2 cellular contexts compared by ENCODE assay signal in the genomic region with DNA sequence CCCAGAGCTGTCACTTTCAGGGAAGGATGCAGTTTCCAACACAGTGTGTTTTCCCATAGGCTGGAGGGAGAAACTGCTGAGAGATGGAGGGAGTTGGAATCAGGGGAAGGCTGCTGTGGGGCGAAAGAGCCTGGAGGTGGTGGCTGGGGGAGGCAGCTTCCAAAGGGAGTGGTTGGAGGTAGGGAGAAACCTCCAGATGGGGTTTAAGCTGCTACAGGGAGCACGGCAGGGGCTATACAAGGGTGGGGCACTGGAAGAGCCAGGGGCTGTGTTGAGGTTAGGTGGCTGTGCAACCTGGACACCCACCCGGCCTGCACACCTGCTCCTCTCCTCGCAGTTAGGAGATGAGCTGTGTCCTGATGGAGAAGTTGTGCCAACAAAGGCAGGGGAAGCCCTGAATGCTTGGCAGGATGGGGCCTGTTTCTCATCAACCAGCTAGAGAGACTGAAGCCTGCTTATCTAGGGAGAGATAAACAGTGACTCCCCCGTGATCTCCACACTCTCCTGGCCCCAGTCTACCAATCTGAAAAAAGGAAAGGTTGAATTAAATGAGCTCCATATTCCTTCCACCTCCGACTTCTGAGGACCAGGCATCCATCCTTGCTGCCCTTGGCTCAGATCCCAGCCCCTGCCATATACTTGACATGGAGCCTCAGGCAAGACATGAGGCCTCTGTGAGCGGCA.
A peak's percentile ranks its signal among the peaks of the same experiment; 100 is the strongest.
TF ChIP-seq lines count a peak whose summit lies in the region.

No MANE protein-coding gene starts in this region.

TF ChIP-seq in K562, 482 proteins besides CTCF, POLR2A, EP300 and RAD21 (continues in another document):
- TF ChIP-seq DPF2 (IDR thresholded peaks at IDR 0.05), result 0 out of 2 replicates have a peak, but pooled peaks have one; percentile 31
- no peak for TF ChIP-seq ELF2 (CRISPR knock-in tag; IDR thresholded peaks at IDR 0.05)
- TF ChIP-seq, protein P1, sequence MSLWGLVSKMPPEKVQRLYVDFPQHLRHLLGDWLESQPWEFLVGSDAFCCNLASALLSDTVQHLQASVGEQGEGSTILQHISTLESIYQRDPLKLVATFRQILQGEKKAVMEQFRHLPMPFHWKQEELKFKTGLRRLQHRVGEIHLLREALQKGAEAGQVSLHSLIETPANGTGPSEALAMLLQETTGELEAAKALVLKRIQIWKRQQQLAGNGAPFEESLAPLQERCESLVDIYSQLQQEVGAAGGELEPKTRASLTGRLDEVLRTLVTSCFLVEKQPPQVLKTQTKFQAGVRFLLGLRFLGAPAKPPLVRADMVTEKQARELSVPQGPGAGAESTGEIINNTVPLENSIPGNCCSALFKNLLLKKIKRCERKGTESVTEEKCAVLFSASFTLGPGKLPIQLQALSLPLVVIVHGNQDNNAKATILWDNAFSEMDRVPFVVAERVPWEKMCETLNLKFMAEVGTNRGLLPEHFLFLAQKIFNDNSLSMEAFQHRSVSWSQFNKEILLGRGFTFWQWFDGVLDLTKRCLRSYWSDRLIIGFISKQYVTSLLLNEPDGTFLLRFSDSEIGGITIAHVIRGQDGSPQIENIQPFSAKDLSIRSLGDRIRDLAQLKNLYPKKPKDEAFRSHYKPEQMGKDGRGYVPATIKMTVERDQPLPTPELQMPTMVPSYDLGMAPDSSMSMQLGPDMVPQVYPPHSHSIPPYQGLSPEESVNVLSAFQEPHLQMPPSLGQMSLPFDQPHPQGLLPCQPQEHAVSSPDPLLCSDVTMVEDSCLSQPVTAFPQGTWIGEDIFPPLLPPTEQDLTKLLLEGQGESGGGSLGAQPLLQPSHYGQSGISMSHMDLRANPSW (CRISPR knock-in tag; IDR thresholded peaks at IDR 0.05), result no peak
- TF ChIP-seq, protein P2, sequence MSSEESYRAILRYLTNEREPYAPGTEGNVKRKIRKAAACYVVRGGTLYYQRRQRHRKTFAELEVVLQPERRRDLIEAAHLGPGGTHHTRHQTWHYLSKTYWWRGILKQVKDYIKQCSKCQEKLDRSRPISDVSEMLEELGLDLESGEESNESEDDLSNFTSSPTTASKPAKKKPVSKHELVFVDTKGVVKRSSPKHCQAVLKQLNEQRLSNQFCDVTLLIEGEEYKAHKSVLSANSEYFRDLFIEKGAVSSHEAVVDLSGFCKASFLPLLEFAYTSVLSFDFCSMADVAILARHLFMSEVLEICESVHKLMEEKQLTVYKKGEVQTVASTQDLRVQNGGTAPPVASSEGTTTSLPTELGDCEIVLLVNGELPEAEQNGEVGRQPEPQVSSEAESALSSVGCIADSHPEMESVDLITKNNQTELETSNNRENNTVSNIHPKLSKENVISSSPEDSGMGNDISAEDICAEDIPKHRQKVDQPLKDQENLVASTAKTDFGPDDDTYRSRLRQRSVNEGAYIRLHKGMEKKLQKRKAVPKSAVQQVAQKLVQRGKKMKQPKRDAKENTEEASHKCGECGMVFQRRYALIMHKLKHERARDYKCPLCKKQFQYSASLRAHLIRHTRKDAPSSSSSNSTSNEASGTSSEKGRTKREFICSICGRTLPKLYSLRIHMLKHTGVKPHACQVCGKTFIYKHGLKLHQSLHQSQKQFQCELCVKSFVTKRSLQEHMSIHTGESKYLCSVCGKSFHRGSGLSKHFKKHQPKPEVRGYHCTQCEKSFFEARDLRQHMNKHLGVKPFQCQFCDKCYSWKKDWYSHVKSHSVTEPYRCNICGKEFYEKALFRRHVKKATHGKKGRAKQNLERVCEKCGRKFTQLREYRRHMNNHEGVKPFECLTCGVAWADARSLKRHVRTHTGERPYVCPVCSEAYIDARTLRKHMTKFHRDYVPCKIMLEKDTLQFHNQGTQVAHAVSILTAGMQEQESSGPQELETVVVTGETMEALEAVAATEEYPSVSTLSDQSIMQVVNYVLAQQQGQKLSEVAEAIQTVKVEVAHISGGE (CRISPR knock-in tag; IDR thresholded peaks at IDR 0.05), result no peak
- TF ChIP-seq, protein P3, sequence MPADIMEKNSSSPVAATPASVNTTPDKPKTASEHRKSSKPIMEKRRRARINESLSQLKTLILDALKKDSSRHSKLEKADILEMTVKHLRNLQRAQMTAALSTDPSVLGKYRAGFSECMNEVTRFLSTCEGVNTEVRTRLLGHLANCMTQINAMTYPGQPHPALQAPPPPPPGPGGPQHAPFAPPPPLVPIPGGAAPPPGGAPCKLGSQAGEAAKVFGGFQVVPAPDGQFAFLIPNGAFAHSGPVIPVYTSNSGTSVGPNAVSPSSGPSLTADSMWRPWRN (IDR thresholded peaks at IDR 0.05; ENCODE audit: low read depth), result no peak
- TF ChIP-seq PPARD (CRISPR knock-in tag; IDR thresholded peaks at IDR 0.05), result no peak
- no peak for TF ChIP-seq ZNF274 (IDR thresholded peaks at IDR 0.05; ENCODE audit: borderline replicate concordance, low read depth, low read length)
- TF ChIP-seq NEUROD1 (IDR thresholded peaks at IDR 0.05; ENCODE audit: borderline replicate concordance, low read depth, low read length, partially characterized antibody), result no peak
- TF ChIP-seq SMARCA5 (IDR thresholded peaks at IDR 0.05), result no peak
- no peak for TF ChIP-seq FOSL1 (tag; conservative IDR thresholded peaks at IDR 0.05)
- TF ChIP-seq FIP1L1 (IDR thresholded peaks at IDR 0.05; ENCODE audit: low read depth, low read length, poor library complexity, severe bottlenecking), result no peak
- TF ChIP-seq, protein P4, sequence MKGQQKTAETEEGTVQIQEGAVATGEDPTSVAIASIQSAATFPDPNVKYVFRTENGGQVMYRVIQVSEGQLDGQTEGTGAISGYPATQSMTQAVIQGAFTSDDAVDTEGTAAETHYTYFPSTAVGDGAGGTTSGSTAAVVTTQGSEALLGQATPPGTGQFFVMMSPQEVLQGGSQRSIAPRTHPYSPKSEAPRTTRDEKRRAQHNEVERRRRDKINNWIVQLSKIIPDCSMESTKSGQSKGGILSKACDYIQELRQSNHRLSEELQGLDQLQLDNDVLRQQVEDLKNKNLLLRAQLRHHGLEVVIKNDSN (CRISPR knock-in tag; IDR thresholded peaks at IDR 0.05), result no peak
- no peak for TF ChIP-seq DMBX1 (CRISPR knock-in tag; IDR thresholded peaks at IDR 0.05; ENCODE audit: borderline replicate concordance)
- 0 out of 2 replicates have a peak, but pooled peaks have one; percentile 26 for TF ChIP-seq FOXJ2 (tag; IDR thresholded peaks at IDR 0.05)
- TF ChIP-seq NCOA2 (IDR thresholded peaks at IDR 0.05; ENCODE audit: partially characterized antibody in 2 of 2), result no peak
- no peak for TF ChIP-seq SOX6 (IDR thresholded peaks at IDR 0.05)
- TF ChIP-seq, protein P5, sequence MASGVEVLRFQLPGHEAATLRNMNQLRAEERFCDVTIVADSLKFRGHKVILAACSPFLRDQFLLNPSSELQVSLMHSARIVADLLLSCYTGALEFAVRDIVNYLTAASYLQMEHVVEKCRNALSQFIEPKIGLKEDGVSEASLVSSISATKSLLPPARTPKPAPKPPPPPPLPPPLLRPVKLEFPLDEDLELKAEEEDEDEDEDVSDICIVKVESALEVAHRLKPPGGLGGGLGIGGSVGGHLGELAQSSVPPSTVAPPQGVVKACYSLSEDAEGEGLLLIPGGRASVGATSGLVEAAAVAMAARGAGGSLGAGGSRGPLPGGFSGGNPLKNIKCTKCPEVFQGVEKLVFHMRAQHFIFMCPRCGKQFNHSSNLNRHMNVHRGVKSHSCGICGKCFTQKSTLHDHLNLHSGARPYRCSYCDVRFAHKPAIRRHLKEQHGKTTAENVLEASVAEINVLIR (CRISPR knock-in tag; IDR thresholded peaks at IDR 0.05), result no peak
- no peak for TF ChIP-seq IFI16 (CRISPR knock-in tag; IDR thresholded peaks at IDR 0.05)

TF ChIP-seq in WTC11, 78 proteins besides CTCF, POLR2A, EP300 and RAD21:
- TF ChIP-seq CREB1 (CRISPR knock-in tag; IDR thresholded peaks at IDR 0.05) (no peak), CREM (CRISPR knock-in tag; IDR thresholded peaks at IDR 0.05) (no peak), ZNF416 (CRISPR knock-in tag; IDR thresholded peaks at IDR 0.05) (no peak), E2F4 (CRISPR knock-in tag; IDR thresholded peaks at IDR 0.05; ENCODE audit: borderline replicate concordance, low read depth) (no peak), ZNF512 (CRISPR knock-in tag; IDR thresholded peaks at IDR 0.05; ENCODE audit: borderline replicate concordance) (no peak), FOXJ3 (CRISPR knock-in tag; IDR thresholded peaks at IDR 0.05; ENCODE audit: borderline replicate concordance) (no peak)
- TF ChIP-seq, protein P6, sequence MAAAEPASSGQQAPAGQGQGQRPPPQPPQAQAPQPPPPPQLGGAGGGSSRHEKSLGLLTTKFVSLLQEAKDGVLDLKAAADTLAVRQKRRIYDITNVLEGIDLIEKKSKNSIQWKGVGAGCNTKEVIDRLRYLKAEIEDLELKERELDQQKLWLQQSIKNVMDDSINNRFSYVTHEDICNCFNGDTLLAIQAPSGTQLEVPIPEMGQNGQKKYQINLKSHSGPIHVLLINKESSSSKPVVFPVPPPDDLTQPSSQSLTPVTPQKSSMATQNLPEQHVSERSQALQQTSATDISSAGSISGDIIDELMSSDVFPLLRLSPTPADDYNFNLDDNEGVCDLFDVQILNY (CRISPR knock-in tag; IDR thresholded peaks at IDR 0.05), result no peak
